In the genomic region with DNA sequence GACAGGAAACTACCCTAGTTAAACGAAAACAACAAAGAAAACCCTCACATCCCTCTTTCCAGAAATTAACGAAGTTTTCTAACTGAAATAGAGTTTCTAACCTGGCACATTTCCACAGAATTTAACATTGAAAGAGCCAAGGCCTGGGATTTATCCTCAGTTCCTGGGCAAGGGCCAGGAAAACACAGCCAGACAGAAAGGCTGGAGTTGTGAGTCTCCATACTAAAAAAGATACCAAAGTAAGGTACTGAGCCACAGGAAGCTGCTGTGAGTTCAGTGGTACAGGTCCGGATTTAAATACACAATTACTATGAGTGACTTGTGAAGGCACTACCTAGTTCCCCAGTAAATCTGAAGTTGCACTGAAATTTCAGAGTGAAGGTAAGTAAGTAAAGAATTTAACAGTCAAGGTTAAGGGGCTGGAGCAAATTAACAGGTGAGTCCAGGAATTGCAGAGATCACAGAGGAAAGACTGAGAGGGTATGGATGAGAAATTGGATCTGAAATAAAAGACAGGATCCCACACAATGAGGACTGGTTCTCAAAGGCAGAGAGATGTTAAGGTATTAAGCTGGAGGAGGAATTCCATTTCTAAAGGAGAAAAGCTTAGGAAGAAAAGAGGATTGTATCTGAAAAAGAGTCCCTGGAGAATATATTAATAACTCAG, we compare ENCODE assay signal across 8 cellular contexts. TPM values are rescaled to one million over a fixed set of nuclear protein-coding genes. Genes with fewer than 3 reads are reported as not detected.
DNase-seq lines count a peak whose midpoint lies in the region; ATAC-seq and TF ChIP-seq lines count a peak whose summit lies in the region.

No MANE protein-coding gene starts in this region.

- no peak overlapping the region for H3K23ac ChIP-seq in trophoblast cell (ENCODE audit: low read length)

- H4K12ac ChIP-seq in trophoblast cell (ENCODE audit: low read depth, low read length) = no peak overlapping the region

- H3K9ac ChIP-seq in trophoblast cell (ENCODE audit: low read length) = no peak overlapping the region

- no peak for TF ChIP-seq CTCF in HEK293 (tag by site-specific recombination; IDR thresholded peaks at IDR 0.05)
- no peak for TF ChIP-seq CTCF in WERI-Rb-1 (IDR thresholded peaks at IDR 0.05; ENCODE audit: low read depth, low read length)
- TF ChIP-seq CTCF in foreskin fibroblast (IDR thresholded peaks at IDR 0.05; ENCODE audit: low read depth, low read length) = no peak

- H2BK5ac ChIP-seq in trophoblast cell (ENCODE audit: low read depth, low read length, poor library complexity) = no peak overlapping the region

- no peak overlapping the region for H2BK12ac ChIP-seq in trophoblast cell (ENCODE audit: low read length)

- no peak for ATAC-seq in GM18907 (IDR thresholded peaks at IDR 0.05; ENCODE audit: unreplicated experiment)
- no peak for ATAC-seq in GM21723 (IDR thresholded peaks at IDR 0.05; ENCODE audit: unreplicated experiment)
- no peak for ATAC-seq in activated CD4-positive, CD25-positive, alpha-beta regulatory T cell treated with anti-CD3 and anti-CD28 coated beads, Interleukin-2, amount 50 U/mL, for 24 hours

- H3K4me3 ChIP-seq in HEK293 (ENCODE audit: low read depth, low read length) = peak overlapping the region; percentile 81
- H3K4me3 ChIP-seq in WERI-Rb-1 (ENCODE audit: low read depth, low read length) = peak overlapping the region; percentile 57
- H3K4me3 ChIP-seq in foreskin fibroblast (ENCODE audit: low read depth in 1 of 2, low read length in 2 of 2) = peak overlapping the region; percentile 42 to 79
- no peak overlapping the region for H3K4me3 ChIP-seq in trophoblast cell (ENCODE audit: low read depth, low read length)

- H3K79me2 ChIP-seq in trophoblast cell (ENCODE audit: control insufficient read depth, insufficient read depth, low read length, poor library complexity) = no peaks in the 10 kb centered on the region

- H3K36me3 ChIP-seq in HEK293 (ENCODE audit: control insufficient read depth in 2 of 2, insufficient read depth in 1 of 2, low read length in 2 of 2) = no peaks in the 10 kb centered on the region
- H3K36me3 ChIP-seq in WERI-Rb-1 = peaks cover 3% of the 10 kb centered on the region
- H3K36me3 ChIP-seq in trophoblast cell (ENCODE audit: control insufficient read depth in 1 of 2, insufficient read depth in 2 of 2, low read length in 2 of 2) = no peaks in the 10 kb centered on the region

- H2BK120ac ChIP-seq in trophoblast cell (ENCODE audit: insufficient read depth, low read length, poor library complexity) = no peak overlapping the region

- POLR2A ChIA-PET in HEK293 (lab: Yijun Ruan, JAX) = interaction anchor here (1.4 to 2.6 kb wide), 8 partner anchors 10 to 98 kb away, joined by 3 to 51 read pairs (median 6); a partner anchor contains a TSS

- H4K91ac ChIP-seq in trophoblast cell (ENCODE audit: low read depth, low read length) = no peak overlapping the region

- DNase-seq in WERI-Rb-1 = no peak
- no peak for DNase-seq in foreskin fibroblast
- DNase-seq in trophoblast cell = no peak
- no peak for DNase-seq in NCI-H2196 treated with DMSO at 0.1 percent for 48 hours (lab: John Stamatoyannopoulos, UW; ENCODE audit: unreplicated experiment)

- no peak overlapping the region for H2AFZ ChIP-seq in trophoblast cell (ENCODE audit: insufficient read depth, low read length, poor library complexity)

- no peak overlapping the region for H4K8ac ChIP-seq in trophoblast cell (ENCODE audit: low read depth, low read length)

- CTCF ChIA-PET in HEK293 (lab: Yijun Ruan, JAX) = interaction anchor here (0.7 to 3.6 kb wide), 4 partner anchors 23 to 87 kb away, joined by 3 to 15 read pairs (median 4); a partner anchor contains a TSS

- no peak overlapping the region for H3K4ac ChIP-seq in trophoblast cell (ENCODE audit: low read depth, low read length)

- H3K4me1 ChIP-seq in HEK293 (ENCODE audit: control insufficient read depth, insufficient read depth, low read length) (peaks cover 6% of the 10 kb centered on the region), trophoblast cell (ENCODE audit: control insufficient read depth in 1 of 2, insufficient read depth in 2 of 2, low read length in 2 of 2) (peaks cover 12 to 17% of the 10 kb centered on the region in 2 experiments)

- WGBS in trophoblast cell (ENCODE audit: extremely low coverage, insufficient coverage, insufficient read length) = no CpG with 5 or more reads among the region's 3 CpGs

- no peaks in the 10 kb centered on the region for H3K79me1 ChIP-seq in trophoblast cell (ENCODE audit: low read length)

- no peak overlapping the region for H3K14ac ChIP-seq in trophoblast cell (ENCODE audit: low read length)

- no peak overlapping the region for H3K18ac ChIP-seq in trophoblast cell (ENCODE audit: low read length)

- H3K27me3 ChIP-seq in WERI-Rb-1 (ENCODE audit: insufficient read depth, low read depth, severe bottlenecking) (no peaks in the 10 kb centered on the region), trophoblast cell (ENCODE audit: insufficient read depth, low read length) (peaks cover 36% of the 10 kb centered on the region)

- peak overlapping the region; percentile 49; the same call in 1 of the 2 replicates for H3K27ac ChIP-seq in HEK293 (ENCODE audit: extremely low read depth, low read depth, low read length)
- H3K27ac ChIP-seq in WERI-Rb-1 = peak overlapping the region; percentile 69
- no peak overlapping the region for H3K27ac ChIP-seq in trophoblast cell (ENCODE audit: low read depth, low read length)

- no peak overlapping the region for H2AK5ac ChIP-seq in trophoblast cell (ENCODE audit: low read length)

- H3K4me2 ChIP-seq in trophoblast cell (ENCODE audit: low read length) = peak overlapping the region; percentile 68

- H3K9me3 ChIP-seq in HEK293 (ENCODE audit: control insufficient read depth, insufficient read depth, low read depth, low read length) (no peaks in the 10 kb centered on the region), WERI-Rb-1 (ENCODE audit: severe bottlenecking) (no peaks in the 10 kb centered on the region), trophoblast cell (ENCODE audit: insufficient read depth, low read depth, low read length) (peaks cover 2% of the 10 kb centered on the region)

TF ChIP-seq in HEK293, 187 proteins besides CTCF, POLR2A, EP300 and RAD21:
- peak; percentile 91 for TF ChIP-seq ZNF664 (tag by site-specific recombination; IDR thresholded peaks at IDR 0.05)
- TF ChIP-seq ZBTB17 (tag by site-specific recombination; IDR thresholded peaks at IDR 0.05) = peak; percentile 79
- TF ChIP-seq PRDM1 (tag by site-specific recombination; IDR thresholded peaks at IDR 0.05) = peak; percentile 43; the same call in 1 of the 2 replicates
- no peak for TF ChIP-seq ZNF16 (tag by site-specific recombination; IDR thresholded peaks at IDR 0.05; ENCODE audit: low read depth)
- TF ChIP-seq SCRT2 (tag by site-specific recombination; IDR thresholded peaks at IDR 0.05) = peak; percentile 61
- no peak for TF ChIP-seq SP7 (tag by site-specific recombination; IDR thresholded peaks at IDR 0.05)
- TF ChIP-seq ZNF791 (tag by site-specific recombination; IDR thresholded peaks at IDR 0.05) = no peak
- TF ChIP-seq, protein P1, sequence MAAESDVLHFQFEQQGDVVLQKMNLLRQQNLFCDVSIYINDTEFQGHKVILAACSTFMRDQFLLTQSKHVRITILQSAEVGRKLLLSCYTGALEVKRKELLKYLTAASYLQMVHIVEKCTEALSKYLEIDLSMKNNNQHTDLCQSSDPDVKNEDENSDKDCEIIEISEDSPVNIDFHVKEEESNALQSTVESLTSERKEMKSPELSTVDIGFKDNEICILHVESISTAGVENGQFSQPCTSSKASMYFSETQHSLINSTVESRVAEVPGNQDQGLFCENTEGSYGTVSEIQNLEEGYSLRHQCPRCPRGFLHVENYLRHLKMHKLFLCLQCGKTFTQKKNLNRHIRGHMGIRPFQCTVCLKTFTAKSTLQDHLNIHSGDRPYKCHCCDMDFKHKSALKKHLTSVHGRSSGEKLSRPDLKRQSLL (tag by site-specific recombination; IDR thresholded peaks at IDR 0.05) = no peak
- no peak for TF ChIP-seq ZNF629 (tag by site-specific recombination; IDR thresholded peaks at IDR 0.05)
- peak; percentile 18; the same call in 1 of the 2 replicates for TF ChIP-seq ZNF624 (tag by site-specific recombination; IDR thresholded peaks at IDR 0.05)
- TF ChIP-seq KLF9 (tag by site-specific recombination; IDR thresholded peaks at IDR 0.05; ENCODE audit: low read depth) = no peak
- TF ChIP-seq ZNF366 (tag by site-specific recombination; conservative IDR thresholded peaks at IDR 0.05) = peak; percentile 59
- no peak for TF ChIP-seq ZNF785 (tag by site-specific recombination; IDR thresholded peaks at IDR 0.05)
- 0 out of 2 replicates have a peak, but pooled peaks have one; percentile 5 for TF ChIP-seq ZXDB (tag by site-specific recombination; IDR thresholded peaks at IDR 0.05)

RNA-seq across cellular contexts. Expression of a gene that starts 0.9 kb away (rescaled TPM):
- polyA plus RNA-seq in trophoblast cell (2013) = 2.1 and 2.2 TPM in 2 replicates

RNA-seq across cellular contexts. Expression of a gene that starts 7.5 kb away (rescaled TPM):
- 0.08 and 0.11 TPM in 2 replicates for polyA plus RNA-seq in trophoblast cell (2013)

RNA-seq across cellular contexts. Expression of a gene that starts 7.6 kb away (rescaled TPM):
- 5.4 and 7.0 TPM in 2 replicates for polyA plus RNA-seq in trophoblast cell (2013)

RNA-seq across cellular contexts. Expression of a gene that starts 29.6 kb away (rescaled TPM):
- 173 and 182 TPM in 2 replicates for polyA plus RNA-seq in trophoblast cell (2013)

RNA-seq across cellular contexts. Expression of a gene that starts 38.4 kb away (rescaled TPM):
- polyA plus RNA-seq in trophoblast cell (2013) = 10.6 and 12.2 TPM in 2 replicates
